Comparison of ENCODE assay signal across 13 cellular contexts in genomic region chr18:42614619-42615293, GRCh38.
A peak's percentile ranks its signal among the peaks of the same experiment; 100 is the strongest.
DNase-seq lines count a peak whose midpoint lies in the region; ATAC-seq, FAIRE-seq and TF ChIP-seq lines count a peak whose summit lies in the region.
"Had no signal": no experiment of that assay in that cellular context is flagged by ENCODE, and none has a peak within 500 bp of the region (broad histone marks: within the 10 kb centered on the region; RNA-seq: fewer than 3 reads in every experiment).

No MANE protein-coding gene starts in this region.

- H3K27me3 ChIP-seq in subcutaneous abdominal adipose tissue (ENCODE audit: control insufficient read depth in 5 of 5, insufficient read depth in 4 of 5, low read length in 5 of 5) = no peaks in the 10 kb centered on the region
- H3K27me3 ChIP-seq: adrenal gland, esophagus squamous epithelium, testis had no signal

- no peaks in the 10 kb centered on the region for H3K36me3 ChIP-seq in subcutaneous abdominal adipose tissue (ENCODE audit: control insufficient read depth in 5 of 5, insufficient read depth in 5 of 5, low read length in 5 of 5)
- H3K36me3 ChIP-seq: adrenal gland, esophagus squamous epithelium had no signal

- peak overlapping the region; percentile 61 for H3K27ac ChIP-seq in angular gyrus (ENCODE audit: low read depth, low read length)
- H3K27ac ChIP-seq in subcutaneous abdominal adipose tissue (ENCODE audit: low read depth, low read length) = peak overlapping the region; percentile 43
- H3K27ac ChIP-seq: adrenal gland, esophagus squamous epithelium, testis had no signal

- H3K9me3 ChIP-seq in subcutaneous abdominal adipose tissue (ENCODE audit: control insufficient read depth in 5 of 5, low read length in 5 of 5) = peaks cover 0 to 3% (median 0%) of the 10 kb centered on the region in 5 donors
- H3K9me3 ChIP-seq: adrenal gland, esophagus squamous epithelium, testis had no signal

- TF ChIP-seq CTCF in chondrocyte (IDR thresholded peaks at IDR 0.05) (no peak), GM13977 (IDR thresholded peaks at IDR 0.05; ENCODE audit: extremely low read depth, insufficient read depth, missing control alignments) (no peak)

- peaks cover 4 to 17% (median 8%) of the 10 kb centered on the region in 5 donors for H3K4me1 ChIP-seq in subcutaneous abdominal adipose tissue (ENCODE audit: control insufficient read depth in 5 of 5, insufficient read depth in 5 of 5, low read length in 5 of 5)
- H3K4me1 ChIP-seq: adrenal gland, esophagus squamous epithelium, testis had no signal

- DNase-seq in NCI-H2081 treated with DMSO at 0.1 percent for 48 hours (lab: John Stamatoyannopoulos, UW) = peak; percentile 88
- DNase-seq in NOMO-1 treated with DMSO at 0.1 percent for 48 hours (lab: John Stamatoyannopoulos, UW; ENCODE audit: unreplicated experiment) = no peak
- no peak for DNase-seq in chondrocyte (ENCODE audit: low spot score)
- no peak for DNase-seq in GM13977 (ENCODE audit: low spot score)
- DNase-seq: DMS79, esophagus squamous epithelium, testis had no signal

- no peak overlapping the region for H3K9ac ChIP-seq in subcutaneous abdominal adipose tissue (ENCODE audit: low read length in 5 of 5)

- H3K4me3 ChIP-seq in subcutaneous abdominal adipose tissue (ENCODE audit: low read depth in 1 of 5, low read length in 5 of 5) = no peak overlapping the region
- H3K4me3 ChIP-seq: adrenal gland, esophagus squamous epithelium, testis had no signal

- H3K4me3 Mint-ChIP-seq in chondrocyte (ENCODE audit: unreplicated experiment) = no peak overlapping the region

- no peaks in the 10 kb centered on the region for H3K27me3 Mint-ChIP-seq in chondrocyte (ENCODE audit: low read depth)

- H3K4me1 Mint-ChIP-seq in chondrocyte (ENCODE audit: low read depth) = peaks cover 5% of the 10 kb centered on the region

- no peak overlapping the region for H3K27ac Mint-ChIP-seq in chondrocyte (ENCODE audit: unreplicated experiment)

- ATAC-seq in GM21529 (IDR thresholded peaks at IDR 0.05; ENCODE audit: unreplicated experiment) = no peak

- in situ Hi-C loops in GM13977 (cut with MboI; ENCODE audit: low pct_unique_long_range_greater_than_20kb, low sequenced_read_pairs, unreplicated experiment) = no loop called here

- FAIRE-seq in islet of Langerhans (lab: Jason Lieb, UNC) = peak; percentile 98
- FAIRE-seq: H54 had no signal

- H3K36me3 Mint-ChIP-seq in chondrocyte (ENCODE audit: low read depth) = no peaks in the 10 kb centered on the region

- no peaks in the 10 kb centered on the region for H3K9me3 Mint-ChIP-seq in chondrocyte (ENCODE audit: low read depth)
